Comparison of ENCODE assay signal across 17 cellular contexts in the genomic region with DNA sequence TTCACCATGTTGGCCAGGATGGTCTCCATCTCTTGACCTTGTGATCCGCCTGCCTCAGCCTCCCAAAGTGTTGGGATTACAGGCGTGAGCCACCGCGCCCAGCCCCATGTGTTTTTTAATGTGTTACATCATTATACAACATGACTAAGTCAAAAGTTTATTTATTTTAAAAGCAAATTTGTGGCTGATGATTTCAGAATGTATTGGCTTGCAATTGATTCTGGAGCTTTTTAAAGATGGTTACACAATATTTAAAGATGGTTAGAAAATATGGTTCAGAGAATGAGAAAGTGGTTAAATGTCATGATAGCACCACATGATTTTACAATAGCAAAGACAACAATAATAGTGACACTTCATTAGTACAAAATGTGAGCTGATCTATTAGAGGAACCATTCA.
"Had no signal": no experiment of that assay in that cellular context is flagged by ENCODE, and none has a peak within 500 bp of the region (broad histone marks: within the 10 kb centered on the region; RNA-seq: fewer than 3 reads in every experiment).

No MANE protein-coding gene starts in this region.

- H3K9me3 Mint-ChIP-seq: activated B cell treated with CpG ODN at 0.5 μM for 24 hours; activated CD4-positive, alpha-beta T cell treated with anti-CD3 and anti-CD28 coated beads, Interleukin-2, amount 10 ng/mL, durations not matched to agents 7 days and 5 days; activated naive CD4-positive, alpha-beta T cell treated with anti-CD3 and anti-CD28 coated beads for 36 hours; activated T-helper 17 cell treated with anti-CD3 and anti-CD28 coated beads, Interleukin-2, amount 50 U/mL, for 72 hours; central memory CD8-positive, alpha-beta T cell; dendritic cell treated with granulocyte-macrophage colony-stimulating factor and Interleukin-4, amounts not matched to agents 40 ng/mL and 50 ng/mL, for 4 days; naive thymus-derived CD4-positive, alpha-beta T cell; stimulated activated memory B cell treated with anti-CD40 and anti-IgM and Interleukin-4, amounts not matched to agents 10 μg/mL and 1 μg/mL and 100 μg/mL, for 72 hours; type B pancreatic cell had no signal

- H3K27me3 Mint-ChIP-seq: type B pancreatic cell had no signal

- H3K36me3 Mint-ChIP-seq: naive thymus-derived CD4-positive, alpha-beta T cell; stimulated activated memory B cell treated with anti-CD40 and anti-IgM and Interleukin-4, amounts not matched to agents 10 μg/mL and 1 μg/mL and 100 μg/mL, for 72 hours had no signal

- H3K4me3 Mint-ChIP-seq: activated B cell treated with CpG ODN at 0.5 μM for 24 hours; activated CD4-positive, alpha-beta T cell treated with anti-CD3 and anti-CD28 coated beads, Interleukin-2, amount 10 ng/mL, durations not matched to agents 7 days and 5 days; activated naive CD4-positive, alpha-beta T cell treated with anti-CD3 and anti-CD28 coated beads for 36 hours; activated T-helper 17 cell treated with anti-CD3 and anti-CD28 coated beads, Interleukin-2, amount 50 U/mL, for 72 hours; central memory CD8-positive, alpha-beta T cell; dendritic cell treated with granulocyte-macrophage colony-stimulating factor and Interleukin-4, amounts not matched to agents 40 ng/mL and 50 ng/mL, for 4 days; naive thymus-derived CD4-positive, alpha-beta T cell; stimulated activated memory B cell treated with anti-CD40 and anti-IgM and Interleukin-4, amounts not matched to agents 10 μg/mL and 1 μg/mL and 100 μg/mL, for 72 hours had no signal

- H3K9me3 ChIP-seq: SK-N-SH had no signal

- H3K9ac ChIP-seq: SK-N-SH had no signal

- DNase-seq: activated B cell treated with CpG ODN at 0.5 μM for 24 hours; activated CD4-positive, alpha-beta T cell treated with anti-CD3 and anti-CD28 coated beads, Interleukin-2, amount 10 ng/mL, durations not matched to agents 7 days and 5 days; activated CD8-positive, alpha-beta memory T cell treated with anti-CD3 and anti-CD28 coated beads for 24 hours; activated naive CD4-positive, alpha-beta T cell treated with anti-CD3 and anti-CD28 coated beads for 36 hours; hypothalamus; naive thymus-derived CD4-positive, alpha-beta T cell; right cardiac atrium; SK-N-SH; stimulated activated CD4-positive, alpha-beta T cell treated with anti-CD3 and anti-CD28 coated beads, Interleukin-1b, Interleukin-23, amount 100 ng/mL, for 48 hours; substantia nigra; T-helper 1 cell had no signal

- H3K27ac Mint-ChIP-seq: activated B cell treated with CpG ODN at 0.5 μM for 24 hours; activated CD4-positive, alpha-beta T cell treated with anti-CD3 and anti-CD28 coated beads, Interleukin-2, amount 10 ng/mL, durations not matched to agents 7 days and 5 days; activated naive CD4-positive, alpha-beta T cell treated with anti-CD3 and anti-CD28 coated beads for 36 hours; activated T-helper 17 cell treated with anti-CD3 and anti-CD28 coated beads, Interleukin-2, amount 50 U/mL, for 72 hours; dendritic cell treated with granulocyte-macrophage colony-stimulating factor and Interleukin-4, amounts not matched to agents 40 ng/mL and 50 ng/mL, for 4 days; naive thymus-derived CD4-positive, alpha-beta T cell; stimulated activated memory B cell treated with anti-CD40 and anti-IgM and Interleukin-4, amounts not matched to agents 10 μg/mL and 1 μg/mL and 100 μg/mL, for 72 hours had no signal

- H3K4me1 Mint-ChIP-seq: activated B cell treated with CpG ODN at 0.5 μM for 24 hours; central memory CD8-positive, alpha-beta T cell; naive thymus-derived CD4-positive, alpha-beta T cell had no signal

- H3K4me2 ChIP-seq: SK-N-SH had no signal

- ATAC-seq: activated T-helper 17 cell treated with anti-CD3 and anti-CD28 coated beads, Interleukin-2, amount 50 U/mL, for 72 hours; esophagus mucosa; naive thymus-derived CD4-positive, alpha-beta T cell had no signal
